In the genomic region with DNA sequence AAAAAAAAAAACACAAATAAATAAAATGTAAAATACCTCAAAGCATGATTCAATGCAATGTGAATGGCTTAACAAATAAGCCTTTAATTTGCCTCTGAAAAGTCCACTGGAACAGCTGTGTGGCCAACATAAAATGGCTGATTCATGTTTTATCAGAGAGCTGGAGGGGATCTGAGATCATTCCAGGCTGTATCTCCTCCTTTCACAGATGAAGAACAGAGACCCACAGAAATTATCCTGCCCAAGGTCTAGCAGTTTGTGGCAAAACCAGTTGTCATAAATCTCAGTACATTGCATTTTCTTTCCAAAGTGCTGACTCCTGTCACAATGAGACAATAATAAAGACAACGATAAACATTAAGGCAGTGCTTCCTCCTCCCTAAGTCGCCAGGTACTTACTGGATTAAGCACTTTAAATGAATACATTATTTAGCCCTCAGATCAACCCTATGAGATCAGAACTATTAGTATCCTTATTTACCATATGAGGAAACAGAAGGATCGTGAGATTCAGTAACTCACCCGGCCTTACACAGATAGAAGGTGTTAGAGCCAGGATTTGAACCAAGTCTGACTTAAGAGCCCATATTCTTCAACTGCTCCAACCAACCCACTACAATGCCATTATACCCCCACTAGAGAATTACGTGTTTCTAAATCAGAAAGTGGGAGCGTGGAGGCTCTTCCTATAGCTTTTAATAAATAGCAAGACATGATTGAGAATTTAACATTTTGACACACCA, we compare ENCODE assay signal across 8 cellular contexts.
DNase-seq lines count a peak whose midpoint lies in the region; ATAC-seq and TF ChIP-seq lines count a peak whose summit lies in the region.

No MANE protein-coding gene starts in this region.

- H3K4me1 Mint-ChIP-seq in GM23338: peaks cover 9% of the 10 kb centered on the region; the same call in 2 of the 3 replicates

- H3K9me3 ChIP-seq in SK-N-SH: no peaks in the 10 kb centered on the region
- no peaks in the 10 kb centered on the region for H3K9me3 ChIP-seq in sigmoid colon

- in situ Hi-C loops in ACHN (cut with HindIII; ENCODE audit: low pct_ligation_motif_present, low pct_unique_long_range_greater_than_20kb, low sequenced_read_pairs): no loop called here

- no peak for TF ChIP-seq POLR2A in sigmoid colon (IDR thresholded peaks at IDR 0.05)

- no peaks in the 10 kb centered on the region for H3K9me3 Mint-ChIP-seq in GM23338

- H4K20me1 ChIP-seq in GM23338 (replicated peaks; ENCODE audit: insufficient read depth): no peaks in the 10 kb centered on the region
- no peaks in the 10 kb centered on the region for H4K20me1 ChIP-seq in SK-N-SH (ENCODE audit: insufficient read depth)

- H3K36me3 Mint-ChIP-seq in GM23338 (ENCODE audit: low read depth): no peaks in the 10 kb centered on the region

- H3K4me2 ChIP-seq in GM23338 (no peak overlapping the region), SK-N-SH (0 out of 2 replicates have a peak overlapping the region, but pooled peaks have one; percentile 0)

- peak overlapping the region; percentile 20; the same call in 1 of the 2 replicates for H3K27ac Mint-ChIP-seq in GM23338

- no peak for TF ChIP-seq RAD21 in SK-N-SH (IDR thresholded peaks at IDR 0.05; ENCODE audit: low read length)

- H3K9me2 ChIP-seq in GM23338 (ENCODE audit: insufficient read depth) (no peaks in the 10 kb centered on the region), SK-N-SH (no peaks in the 10 kb centered on the region)

- H2AFZ ChIP-seq in GM23338: no peak overlapping the region
- H2AFZ ChIP-seq in SK-N-SH (ENCODE audit: low read depth): no peak overlapping the region

- no peaks in the 10 kb centered on the region for H3K36me3 ChIP-seq in GM23338 (ENCODE audit: insufficient read depth)
- peaks cover 0 to 11% of the 10 kb centered on the region in 2 experiments for H3K36me3 ChIP-seq in SK-N-SH (replicated peaks in 1 of 2; ENCODE audit: control insufficient read depth in 1 of 2, insufficient read depth in 2 of 2, low read length in 1 of 2)
- no peaks in the 10 kb centered on the region for H3K36me3 ChIP-seq in sigmoid colon

- no peaks in the 10 kb centered on the region for H3F3A ChIP-seq in GM23338 (replicated peaks; ENCODE audit: low read depth)
- peaks cover 41% of the 10 kb centered on the region for H3F3A ChIP-seq in SK-N-SH (replicated peaks; ENCODE audit: insufficient read depth)

- H3K79me2 ChIP-seq in GM23338 (replicated peaks; ENCODE audit: insufficient read depth) (no peaks in the 10 kb centered on the region; the same call in 1 of the 2 replicates), SK-N-SH (ENCODE audit: insufficient read depth) (no peaks in the 10 kb centered on the region)

- H3K4me3 Mint-ChIP-seq in GM23338: no peak overlapping the region

- H3K4me1 ChIP-seq in GM23338 (ENCODE audit: insufficient read depth): no peaks in the 10 kb centered on the region
- H3K4me1 ChIP-seq in SK-N-SH (ENCODE audit: control insufficient read depth in 1 of 2, insufficient read depth in 2 of 2, low read depth in 1 of 2, low read length in 1 of 2): peaks cover 20 to 53% of the 10 kb centered on the region in 2 experiments
- H3K4me1 ChIP-seq in sigmoid colon: peaks cover 0 to 87% (median 69%) of the 10 kb centered on the region in 4 donors

- H3K9ac ChIP-seq in SK-N-SH: no peak overlapping the region

- WGBS in SK-N-SH (ENCODE audit: low lambda C conversion rate): 78% methylated on average over 6 of the region's 6 CpGs
- 71 to 78% methylated on average over 6 of the region's 6 CpGs for WGBS in sigmoid colon, 2 donors

- no peak for ATAC-seq in GM23338
- no peak for ATAC-seq in GM21390 (IDR thresholded peaks at IDR 0.05; ENCODE audit: unreplicated experiment)

- no peak for TF ChIP-seq CTCF in GM23338 (conservative IDR thresholded peaks at IDR 0.05; ENCODE audit: low read depth in 2 of 2)
- TF ChIP-seq CTCF in SK-N-SH (IDR thresholded peaks at IDR 0.05): no peak
- no peak for TF ChIP-seq CTCF in fibroblast of mammary gland (conservative IDR thresholded peaks at IDR 0.05; ENCODE audit: control insufficient read depth, insufficient read depth, low read depth, low read length)
- TF ChIP-seq CTCF in sigmoid colon (IDR thresholded peaks at IDR 0.05): no peak
- TF ChIP-seq CTCF in GM10266 (IDR thresholded peaks at IDR 0.05; ENCODE audit: control insufficient read depth, insufficient read depth, low read depth, missing control alignments): no peak

- H3K4me3 ChIP-seq in GM23338 (no peak overlapping the region), SK-N-SH (ENCODE audit: low read depth in 2 of 2, low read length in 1 of 2) (no peak overlapping the region), fibroblast of mammary gland (ENCODE audit: control insufficient read depth, low read depth, low read length) (no peak overlapping the region), sigmoid colon (no peak overlapping the region)

- peak in 1 of 2 experiments; percentile 9; a peak in 1 of 4 replicates for TF ChIP-seq EP300 in SK-N-SH (IDR thresholded peaks at IDR 0.05; ENCODE audit: borderline replicate concordance in 1 of 2, low read depth in 1 of 2, low read length in 1 of 2)
- TF ChIP-seq EP300 in sigmoid colon (IDR thresholded peaks at IDR 0.05): no peak

- POLR2A ChIA-PET in SK-N-SH (lab: Yijun Ruan, JAX): no interaction called here

- peaks cover 2% of the 10 kb centered on the region for H3K27me3 Mint-ChIP-seq in GM23338 (ENCODE audit: insufficient read depth, low read depth, poor library complexity)

- no peaks in the 10 kb centered on the region for H3K27me3 ChIP-seq in GM23338 (ENCODE audit: insufficient read depth)
- H3K27me3 ChIP-seq in SK-N-SH (ENCODE audit: insufficient read depth): no peaks in the 10 kb centered on the region
- no peaks in the 10 kb centered on the region for H3K27me3 ChIP-seq in sigmoid colon

- CTCF ChIA-PET in SK-N-SH (lab: Yijun Ruan, JAX): interaction anchor here (1.4 kb wide), 1 partner anchor 118 kb away, joined by 3 read pairs; the partner anchor contains the start of gene KIF13A

- no peak for DNase-seq in GM23338 (ENCODE audit: low spot score)
- peak; percentile 22 for DNase-seq in SK-N-SH
- peak; percentile 72 for DNase-seq in fibroblast of mammary gland (ENCODE audit: low read depth)
- DNase-seq in sigmoid colon: no peak
- DNase-seq in SKM-1 treated with dmso at 0.1 percent for 144 hours (lab: John Stamatoyannopoulos, UW; ENCODE audit: unreplicated experiment): no peak
- no peak for DNase-seq in GM10266 (ENCODE audit: extremely low spot score)
- no peak for DNase-seq in ACHN

- intact Hi-C loops in sigmoid colon (cut with DNase I): loop anchor here (5.0 kb wide), 1 partner anchor 118 kb away; the partner anchor contains the start of gene KIF13A

- H3K27ac ChIP-seq in GM23338 (ENCODE audit: low read depth): no peak overlapping the region
- peak overlapping the region; percentile 51 to 96 for H3K27ac ChIP-seq in SK-N-SH (ENCODE audit: low read depth in 2 of 2, low read length in 1 of 2)
- peak overlapping the region; percentile 35 to 79 (median 60) for H3K27ac ChIP-seq in sigmoid colon

TF ChIP-seq in GM23338, 12 proteins besides CTCF, POLR2A, EP300 and RAD21 (continues in another document):
- no peak for TF ChIP-seq POLR2AphosphoS5 (IDR thresholded peaks at IDR 0.05; ENCODE audit: low read depth)
- no peak for TF ChIP-seq EZH2phosphoT487 (IDR thresholded peaks at IDR 0.05; ENCODE audit: unreplicated experiment)

TF ChIP-seq in SK-N-SH, 30 proteins besides CTCF, POLR2A, EP300 and RAD21:
- TF ChIP-seq, protein P1, sequence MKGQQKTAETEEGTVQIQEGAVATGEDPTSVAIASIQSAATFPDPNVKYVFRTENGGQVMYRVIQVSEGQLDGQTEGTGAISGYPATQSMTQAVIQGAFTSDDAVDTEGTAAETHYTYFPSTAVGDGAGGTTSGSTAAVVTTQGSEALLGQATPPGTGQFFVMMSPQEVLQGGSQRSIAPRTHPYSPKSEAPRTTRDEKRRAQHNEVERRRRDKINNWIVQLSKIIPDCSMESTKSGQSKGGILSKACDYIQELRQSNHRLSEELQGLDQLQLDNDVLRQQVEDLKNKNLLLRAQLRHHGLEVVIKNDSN (IDR thresholded peaks at IDR 0.05; ENCODE audit: borderline replicate concordance, low read depth): no peak
- TF ChIP-seq, protein P2, sequence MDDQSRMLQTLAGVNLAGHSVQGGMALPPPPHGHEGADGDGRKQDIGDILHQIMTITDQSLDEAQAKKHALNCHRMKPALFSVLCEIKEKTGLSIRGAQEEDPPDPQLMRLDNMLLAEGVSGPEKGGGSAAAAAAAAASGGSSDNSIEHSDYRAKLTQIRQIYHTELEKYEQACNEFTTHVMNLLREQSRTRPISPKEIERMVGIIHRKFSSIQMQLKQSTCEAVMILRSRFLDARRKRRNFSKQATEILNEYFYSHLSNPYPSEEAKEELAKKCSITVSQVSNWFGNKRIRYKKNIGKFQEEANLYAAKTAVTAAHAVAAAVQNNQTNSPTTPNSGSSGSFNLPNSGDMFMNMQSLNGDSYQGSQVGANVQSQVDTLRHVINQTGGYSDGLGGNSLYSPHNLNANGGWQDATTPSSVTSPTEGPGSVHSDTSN (IDR thresholded peaks at IDR 0.05): peak; percentile 61
- TF ChIP-seq FOSL2 (IDR thresholded peaks at IDR 0.05; ENCODE audit: borderline replicate concordance, low read depth) (peak; percentile 22; the same call in 1 of the 2 replicates), SMC3 (IDR thresholded peaks at IDR 0.05; ENCODE audit: low read depth, low read length) (no peak), YY1 (IDR thresholded peaks at IDR 0.05; ENCODE audit: low read depth) (peak; percentile 60; the same call in 1 of the 2 replicates), ELF1 (IDR thresholded peaks at IDR 0.05) (no peak), MEF2A (IDR thresholded peaks at IDR 0.05; ENCODE audit: borderline replicate concordance, low read depth) (no peak), RFX5 (IDR thresholded peaks at IDR 0.05; ENCODE audit: low read length) (no peak), TAF1 (IDR thresholded peaks at IDR 0.05; ENCODE audit: borderline replicate concordance, low read depth, low read length) (no peak), TCF12 (IDR thresholded peaks at IDR 0.05) (peak; percentile 77), POLR2AphosphoS5 (IDR thresholded peaks at IDR 0.05; ENCODE audit: low read depth, low read length) (0 out of 2 replicates have a peak, but pooled peaks have one; percentile 16), CHD2 (IDR thresholded peaks at IDR 0.05; ENCODE audit: low read length, partially characterized antibody) (no peak), NFIC (IDR thresholded peaks at IDR 0.05; ENCODE audit: borderline replicate concordance) (no peak), FOXM1 (IDR thresholded peaks at IDR 0.05; ENCODE audit: low read depth) (no peak), JUND (IDR thresholded peaks at IDR 0.05) (peak; percentile 31; the same call in 1 of the 2 replicates)
- TF ChIP-seq, protein P3, sequence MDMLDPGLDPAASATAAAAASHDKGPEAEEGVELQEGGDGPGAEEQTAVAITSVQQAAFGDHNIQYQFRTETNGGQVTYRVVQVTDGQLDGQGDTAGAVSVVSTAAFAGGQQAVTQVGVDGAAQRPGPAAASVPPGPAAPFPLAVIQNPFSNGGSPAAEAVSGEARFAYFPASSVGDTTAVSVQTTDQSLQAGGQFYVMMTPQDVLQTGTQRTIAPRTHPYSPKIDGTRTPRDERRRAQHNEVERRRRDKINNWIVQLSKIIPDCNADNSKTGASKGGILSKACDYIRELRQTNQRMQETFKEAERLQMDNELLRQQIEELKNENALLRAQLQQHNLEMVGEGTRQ (IDR thresholded peaks at IDR 0.05; ENCODE audit: borderline replicate concordance, low read depth, low read length): no peak

Comparison
In these comparisons a context has a peak if more than half of its experiments do, and no peak if none do; other contexts are left out.
1. DNase-seq: peak in SK-N-SH (single experiment) and fibroblast of mammary gland (single experiment); none in GM23338 (single experiment), sigmoid colon (single experiment), SKM-1 treated with dmso at 0.1 percent for 144 hours (single experiment), GM10266 (single experiment) and ACHN (single experiment).